Comparison of ENCODE assay signal across 4 cellular contexts in the genomic region with DNA sequence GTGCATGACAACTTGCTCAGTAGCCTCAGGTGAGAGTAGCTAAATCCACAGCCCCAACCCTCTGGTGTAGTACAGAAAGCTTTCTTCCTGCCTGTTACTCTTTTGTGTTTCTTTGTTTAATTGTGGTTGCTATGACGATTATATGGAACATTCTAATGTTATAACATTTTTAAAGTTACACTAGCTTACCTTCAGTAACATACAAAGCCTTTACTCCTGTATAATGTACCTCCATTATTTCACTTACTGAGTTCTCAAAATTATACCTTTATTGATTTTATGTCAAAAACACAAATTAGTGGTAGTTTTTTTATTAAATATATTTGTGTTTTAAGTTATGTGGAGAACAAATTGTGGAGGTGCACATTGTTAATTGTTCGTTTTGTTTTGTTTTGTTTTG. TPM values are rescaled to one million over a fixed set of nuclear protein-coding genes. Genes with fewer than 3 reads are reported as not detected.
"Had no signal": no experiment of that assay in that cellular context is flagged by ENCODE, and none has a peak within 500 bp of the region (broad histone marks: within the 10 kb centered on the region; RNA-seq: fewer than 3 reads in every experiment).

Gene CDY1B, minus strand, starts transcription at position 101 of the 400 bp plus-strand sequence. CDS start 331 bp downstream, outside the sequence.

RNA-seq across cellular contexts. Expression of gene CDY1B, which starts in this region (rescaled TPM):
- polyA plus RNA-seq: HepG2, IgD-negative memory B cell, IMR-90, K562 had no signal
